In the genomic region with DNA sequence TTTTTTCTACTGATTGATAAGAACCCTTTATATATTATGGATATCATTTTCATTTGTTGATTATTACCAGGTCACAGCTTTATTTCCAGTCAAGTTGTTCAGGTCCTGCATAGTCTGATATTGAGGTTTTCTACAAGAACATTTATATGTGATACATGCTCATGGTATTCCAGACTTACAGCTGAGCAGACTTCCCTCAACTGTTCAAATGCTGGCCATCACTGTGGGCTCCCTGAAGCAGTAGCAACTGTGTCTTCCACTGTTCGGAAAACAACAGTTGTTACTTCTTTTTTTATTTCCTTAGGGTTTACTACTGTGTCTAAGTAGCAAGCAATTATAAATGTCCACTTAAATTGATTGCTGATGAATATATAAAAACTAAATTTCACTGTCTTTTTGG, we compare ENCODE assay signal across 20 cellular contexts.
"Had no signal": no experiment of that assay in that cellular context is flagged by ENCODE, and none has a peak within 500 bp of the region (broad histone marks: within the 10 kb centered on the region; RNA-seq: fewer than 3 reads in every experiment).

No MANE protein-coding gene starts in this region.

- H3K27me3 ChIP-seq: body of pancreas, foreskin keratinocyte, left lung, neutrophil, pancreas, suprapubic skin, vagina had no signal

- H3K9me3 ChIP-seq: body of pancreas, left lung, neutrophil, pancreas, suprapubic skin, vagina had no signal

- H3K36me3 ChIP-seq: pancreas had no signal

- H3K4me3 Mint-ChIP-seq: activated naive CD8-positive, alpha-beta T cell; stimulated activated naive CD8-positive, alpha-beta T cell treated with anti-CD3 and anti-CD28 coated beads, Interleukin-15, Interleukin-2, amounts not matched to agents 100 ng/mL and 50 ng/mL, for 24 hours had no signal

- H3K9me3 Mint-ChIP-seq: stimulated activated naive CD8-positive, alpha-beta T cell treated with anti-CD3 and anti-CD28 coated beads, Interleukin-15, Interleukin-2, amounts not matched to agents 100 ng/mL and 50 ng/mL, for 24 hours had no signal

- H3K27ac ChIP-seq: body of pancreas, foreskin keratinocyte, left lung, pancreas, suprapubic skin, vagina, WERI-Rb-1 had no signal

- DNase-seq: activated CD4-positive, alpha-beta T cell treated with anti-CD3 and anti-CD28 coated beads, Interleukin-2, amount 50 U/mL, for 4 hours; amniotic stem cell; body of pancreas; foreskin keratinocyte; glutamatergic neuron; hippocampal formation; kidney; left lung; mammary epithelial cell; midbrain; pancreas; stimulated activated CD4-positive, alpha-beta T cell treated with anti-CD3 and anti-CD28 coated beads, Interleukin-2, amount 100 ng/mL, for 24 hours; T-helper 2 cell; trophoblast cell; WERI-Rb-1 had no signal

- ATAC-seq: body of pancreas, foreskin keratinocyte, left lung, pancreas had no signal

- H3K4me3 ChIP-seq: body of pancreas, left lung, pancreas, suprapubic skin, vagina had no signal

- H3K27me3 Mint-ChIP-seq: activated naive CD8-positive, alpha-beta T cell; stimulated activated naive CD8-positive, alpha-beta T cell treated with anti-CD3 and anti-CD28 coated beads, Interleukin-15, Interleukin-2, amounts not matched to agents 100 ng/mL and 50 ng/mL, for 24 hours had no signal

- H3K4me1 ChIP-seq: left lung, pancreas, suprapubic skin had no signal
